In genomic region chr10:97318772-97319651, GRCh38 we compare ENCODE assay signal across 8 cellular contexts. TPM values are rescaled to one million over a fixed set of nuclear protein-coding genes. Genes with fewer than 3 reads are reported as not detected.
DNase-seq lines count a peak whose midpoint lies in the region; ATAC-seq and TF ChIP-seq lines count a peak whose summit lies in the region.

A gene with protein sequence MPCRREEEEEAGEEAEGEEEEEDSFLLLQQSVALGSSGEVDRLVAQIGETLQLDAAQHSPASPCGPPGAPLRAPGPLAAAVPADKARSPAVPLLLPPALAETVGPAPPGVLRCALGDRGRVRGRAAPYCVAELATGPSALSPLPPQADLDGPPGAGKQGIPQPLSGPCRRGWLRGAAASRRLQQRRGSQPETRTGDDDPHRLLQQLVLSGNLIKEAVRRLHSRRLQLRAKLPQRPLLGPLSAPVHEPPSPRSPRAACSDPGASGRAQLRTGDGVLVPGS (plus strand): TSS chr10:97319271. CDS start chr10:97319454, 183 bp downstream.

- no peak for TF ChIP-seq CTCF in lower leg skin (IDR thresholded peaks at IDR 0.05)

- DNase-seq in Ammon's horn (ENCODE audit: low spot score), result peak; percentile 89
- DNase-seq in NCI-H526 (lab: John Stamatoyannopoulos, UW), result peak; percentile 51 to 81
- DNase-seq in activated CD4-positive, alpha-beta T cell treated with anti-CD3 and anti-CD28 coated beads, Interleukin-2, amount 50 U/mL, for 24 hours (ENCODE audit: low read depth in 1 of 2, low spot score in 1 of 2), result peak; percentile 81 to 87
- peak; percentile 90 for DNase-seq in dermis blood vessel endothelial cell
- peak; percentile 88 to 98 for DNase-seq in lower leg skin (ENCODE audit: low spot score in 2 of 2)
- peak; percentile 87 for DNase-seq in stimulated activated CD4-positive, alpha-beta T cell treated with anti-CD3 and anti-CD28 coated beads, Interleukin-4, amount 100 ng/mL, for 24 hours

- ATAC-seq in GM19025 (IDR thresholded peaks at IDR 0.05; ENCODE audit: low read depth, unreplicated experiment) (peak; percentile 79), HG03280 (IDR thresholded peaks at IDR 0.05; ENCODE audit: unreplicated experiment) (peak; percentile 80)

- TF ChIP-seq POLR2A in lower leg skin (IDR thresholded peaks at IDR 0.05), result peak in 1 of 2 donors; percentile 64

- H3K4me3 ChIP-seq in lower leg skin (ENCODE audit: low read depth, poor library complexity, severe bottlenecking), result peak within 1 kb of the TSS; percentile 96

- 0% methylated on average over 53 to 70 of the region's 79 CpGs for WGBS in lower leg skin, 2 donors

- intact Hi-C loops in lower leg skin (cut with DNase I; ENCODE audit: low total_unique reads), result no loop called here

RNA-seq across cellular contexts. Expression of the gene that starts here (rescaled TPM):
- total RNA-seq in dermis blood vessel endothelial cell (5.4 and 6.6 TPM in 2 replicates), lower leg skin (10 to 100 TPM in 2 of 4 donors, 1 to 10 TPM in 2; 4.6 to 16.9 (median 9.4) TPM)

Comparison
In these comparisons a context has a peak if more than half of its experiments do, and no peak if none do; other contexts are left out.
1. Peak in every context shown above with its lines: DNase-seq, ATAC-seq and H3K4me3 ChIP-seq.